16 cellular contexts compared by ENCODE assay signal in the genomic region with DNA sequence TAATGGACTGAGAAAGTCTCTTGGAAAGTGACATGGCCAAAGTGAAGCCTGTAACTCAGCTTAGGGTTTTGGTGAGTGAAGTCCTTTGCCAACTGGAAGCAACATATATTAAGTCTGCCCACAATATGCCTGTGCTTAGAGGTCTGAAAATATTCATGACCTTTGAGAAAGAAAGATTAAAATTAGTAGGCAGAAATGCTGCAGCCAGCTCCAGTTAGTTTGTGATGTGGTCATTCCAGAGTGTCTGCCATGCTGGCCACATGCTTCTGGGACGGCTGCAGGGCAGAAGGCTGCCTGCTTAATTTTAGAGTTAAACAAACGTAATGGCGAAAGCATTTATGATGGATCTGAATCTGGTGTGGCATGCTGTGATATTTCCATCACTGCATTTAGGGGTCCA.
DNase-seq lines count a peak whose midpoint lies in the region; ATAC-seq and TF ChIP-seq lines count a peak whose summit lies in the region.
"Had no signal": no experiment of that assay in that cellular context is flagged by ENCODE, and none has a peak within 500 bp of the region (broad histone marks: within the 10 kb centered on the region; RNA-seq: fewer than 3 reads in every experiment).

No MANE protein-coding gene starts in this region.

- H3K4me3 Mint-ChIP-seq in HFFc6, result no peak overlapping the region
- no peak overlapping the region for H3K4me3 Mint-ChIP-seq in nephron
- H3K4me3 Mint-ChIP-seq: H9 had no signal

- H3K36me3 ChIP-seq in cardiac muscle cell (no peaks in the 10 kb centered on the region), thoracic aorta (no peaks in the 10 kb centered on the region)

- H3K36me3 Mint-ChIP-seq in HFFc6 (ENCODE audit: low read depth) (peaks cover 27% of the 10 kb centered on the region), nephron (ENCODE audit: low read depth) (peaks cover 26% of the 10 kb centered on the region)

- TF ChIP-seq CTCF in HFFc6 (IDR thresholded peaks at IDR 0.05) (no peak), cardiac muscle cell (IDR thresholded peaks at IDR 0.05; ENCODE audit: low read depth, low read length) (no peak), nephron (IDR thresholded peaks at IDR 0.05; ENCODE audit: unreplicated experiment in 3 of 3) (no peak), thoracic aorta (IDR thresholded peaks at IDR 0.05) (no peak)

- H3K27me3 ChIP-seq in cardiac muscle cell (no peaks in the 10 kb centered on the region), thoracic aorta (replicated peaks; ENCODE audit: insufficient read depth) (no peaks in the 10 kb centered on the region)

- H3K27me3 Mint-ChIP-seq in HFFc6 (ENCODE audit: insufficient read depth) (no peaks in the 10 kb centered on the region; the same call in 1 of the 2 replicates), nephron (ENCODE audit: low read depth) (no peaks in the 10 kb centered on the region)

- no peak for DNase-seq in HFFc6
- DNase-seq in cardiac muscle cell (ENCODE audit: low read depth in 1 of 2, low spot score in 1 of 2), result no peak
- no peak for DNase-seq in thoracic aorta (ENCODE audit: low spot score)
- no peak for DNase-seq in stimulated activated CD4-positive, alpha-beta T cell treated with anti-CD3 and anti-CD28 coated beads, Interleukin-2, amount 100 ng/mL, for 48 hours
- DNase-seq: AML-193, COR-L47, DMS153, H9, NCI-H187, NCI-H226, SHP77 had no signal

- H3K4me1 Mint-ChIP-seq in HFFc6 (ENCODE audit: low read depth) (peaks cover 28% of the 10 kb centered on the region), nephron (peaks cover 61% of the 10 kb centered on the region)

- H3K4me1 ChIP-seq in cardiac muscle cell (ENCODE audit: low read depth) (peaks cover 68% of the 10 kb centered on the region), thoracic aorta (ENCODE audit: control insufficient read depth in 1 of 2, low read depth in 2 of 2) (peaks cover 16 to 44% of the 10 kb centered on the region in 2 donors)

- H3K27ac Mint-ChIP-seq in HFFc6 (peak overlapping the region; percentile 13; the same call in 1 of the 2 replicates), nephron (peak overlapping the region in 2 of 3 experiments; percentile 5 to 41)
- H3K27ac Mint-ChIP-seq: H9 had no signal

- peaks cover 18% of the 10 kb centered on the region for H3K9me3 Mint-ChIP-seq in HFFc6
- H3K9me3 Mint-ChIP-seq in nephron, result peaks cover 25% of the 10 kb centered on the region

- H3K27ac ChIP-seq in cardiac muscle cell, result peak overlapping the region; percentile 85
- peak overlapping the region; percentile 72 to 73 for H3K27ac ChIP-seq in thoracic aorta
- H3K27ac ChIP-seq: HL-60 had no signal

- ATAC-seq in thoracic aorta (ENCODE audit: insufficient number of reproducible peaks, low FRiP score, low read depth) (peak; percentile 71), GM18502 (IDR thresholded peaks at IDR 0.05; ENCODE audit: poor library complexity, unreplicated experiment) (no peak), HG03354 (IDR thresholded peaks at IDR 0.05; ENCODE audit: poor library complexity, severe bottlenecking, unreplicated experiment) (no peak)
- ATAC-seq: Panc1 had no signal

- H3K9me3 ChIP-seq in cardiac muscle cell (ENCODE audit: low read depth) (no peaks in the 10 kb centered on the region), thoracic aorta (peaks cover 4% of the 10 kb centered on the region)

- no peak overlapping the region for H3K4me3 ChIP-seq in cardiac muscle cell
- no peak overlapping the region for H3K4me3 ChIP-seq in thoracic aorta
